ENCODE assay signal across 16 cellular contexts in genomic region chr5:151911011-151911410, GRCh38. TPM values are rescaled to one million over a fixed set of nuclear protein-coding genes. Genes with fewer than 3 reads are reported as not detected.
DNase-seq lines count a peak whose midpoint lies in the region; ATAC-seq and TF ChIP-seq lines count a peak whose summit lies in the region.
"Had no signal": no experiment of that assay in that cellular context is flagged by ENCODE, and none has a peak within 500 bp of the region (broad histone marks: within the 10 kb centered on the region; RNA-seq: fewer than 3 reads in every experiment).

No MANE protein-coding gene starts in this region.

- TF ChIP-seq EP300 in esophagus muscularis mucosa (IDR thresholded peaks at IDR 0.05), result no peak

- H3K4me1 ChIP-seq in RWPE2 (ENCODE audit: insufficient read depth, poor library complexity, severe bottlenecking) (peaks cover 5% of the 10 kb centered on the region), esophagus muscularis mucosa (no peaks in the 10 kb centered on the region), A673 (ENCODE audit: insufficient read depth, low read length, poor library complexity, severe bottlenecking) (peaks cover 11% of the 10 kb centered on the region)
- H3K4me1 ChIP-seq: BE2C had no signal

- H3K9me3 ChIP-seq in RWPE2 (ENCODE audit: severe bottlenecking) (no peaks in the 10 kb centered on the region), esophagus muscularis mucosa (no peaks in the 10 kb centered on the region), A673 (ENCODE audit: low read depth, low read length, poor library complexity, severe bottlenecking) (no peaks in the 10 kb centered on the region)
- H3K9me3 ChIP-seq: BE2C had no signal

- ATAC-seq in RWPE2 (ENCODE audit: low read depth) (peak; percentile 73), HG02885 (IDR thresholded peaks at IDR 0.05; ENCODE audit: poor library complexity, unreplicated experiment) (no peak), GM21367 (IDR thresholded peaks at IDR 0.05; ENCODE audit: unreplicated experiment) (no peak)

- no peaks in the 10 kb centered on the region for H3K36me3 ChIP-seq in RWPE2 (ENCODE audit: low read depth)
- no peaks in the 10 kb centered on the region for H3K36me3 ChIP-seq in esophagus muscularis mucosa
- no peaks in the 10 kb centered on the region for H3K36me3 ChIP-seq in A673 (ENCODE audit: insufficient read depth, low read length, poor library complexity, severe bottlenecking)
- H3K36me3 ChIP-seq: BE2C had no signal

- POLR2A ChIA-PET in A673 (lab: Charles Lee; ENCODE audit: low non-redundant PET), result no interaction called here

- TF ChIP-seq POLR2A in esophagus muscularis mucosa (IDR thresholded peaks at IDR 0.05; ENCODE audit: low read depth), result no peak

- H3K27ac ChIP-seq in RWPE2 (ENCODE audit: poor library complexity, severe bottlenecking) (no peak overlapping the region), esophagus muscularis mucosa (replicated peaks in 1 of 4) (no peak overlapping the region), A673 (ENCODE audit: low read depth, low read length, poor library complexity, severe bottlenecking) (no peak overlapping the region)
- H3K27ac ChIP-seq: C4-2B, HL-60 had no signal

- CTCF ChIA-PET in A673 (lab: Charles Lee), result no interaction called here

- DNase-seq in M059J (ENCODE audit: low read depth) (peak; percentile 37), RWPE2 (ENCODE audit: low spot score) (no peak), esophagus muscularis mucosa (ENCODE audit: extremely low spot score) (peak; percentile 80), A673 (ENCODE audit: low spot score) (no peak)
- DNase-seq in stimulated activated CD4-positive, alpha-beta T cell treated with anti-CD3 and anti-CD28 coated beads, Interleukin-4, amount 100 ng/mL, for 4 hours, result no peak
- DNase-seq: BE2C; CD4-positive, alpha-beta memory T cell; DMS153; DMS79 treated with DMSO at 0.1 percent for 48 hours; GDM1; GOT3; H9 had no signal

- intact Hi-C loops in esophagus muscularis mucosa (cut with DNase I) (no loop called here), A673 (cut with micrococcal nuclease; ENCODE audit: unreplicated experiment) (no loop called here)

- H3K27me3 ChIP-seq in RWPE2 (ENCODE audit: insufficient read depth, poor library complexity, severe bottlenecking) (no peaks in the 10 kb centered on the region), esophagus muscularis mucosa (no peaks in the 10 kb centered on the region), A673 (replicated peaks; ENCODE audit: insufficient read depth, low read depth, low read length, poor library complexity) (peaks cover 22% of the 10 kb centered on the region)
- H3K27me3 ChIP-seq: BE2C had no signal

- TF ChIP-seq CTCF in RWPE2 (IDR thresholded peaks at IDR 0.05; ENCODE audit: poor library complexity, severe bottlenecking), result no peak
- TF ChIP-seq CTCF in esophagus muscularis mucosa (IDR thresholded peaks at IDR 0.05), result no peak
- no peak for TF ChIP-seq CTCF in A673 (conservative IDR thresholded peaks at IDR 0.05; ENCODE audit: low read depth, low read length)

- BruUV-seq in A673 (replicated peaks; lab: Mats Ljungman, UMichigan), result no TSS peak

- no peak overlapping the region for H3K4me3 ChIP-seq in RWPE2 (ENCODE audit: severe bottlenecking)
- H3K4me3 ChIP-seq in esophagus muscularis mucosa, result no peak overlapping the region
- H3K4me3 ChIP-seq in A673 (ENCODE audit: low read depth, low read length, poor library complexity, severe bottlenecking), result no peak overlapping the region

RNA-seq across cellular contexts. Expression of gene GLRA1, which starts 13.6 kb away (rescaled TPM):
- not detected in 2 replicates for total RNA-seq in M059J (2014; rRNA removed; shearing (Covaris generic))
- not detected for total RNA-seq in esophagus muscularis mucosa
- not detected in 2 replicates for total RNA-seq in A673 (2021)
- total RNA-seq: CD4-positive, alpha-beta memory T cell; H9 had no signal

Comparison
In these comparisons a context has a peak if more than half of its experiments do, and no peak if none do; other contexts are left out.
1. DNase-seq: peak in M059J (single experiment) and esophagus muscularis mucosa (single experiment); none in RWPE2 (single experiment), stimulated activated CD4-positive, alpha-beta T cell treated with anti-CD3 and anti-CD28 coated beads, Interleukin-4, amount 100 ng/mL, for 4 hours (0 of 2) and A673 (single experiment).